9 cellular contexts compared by ENCODE assay signal in genomic region chr9:13942695-13943094, GRCh38.
DNase-seq lines count a peak whose midpoint lies in the region; ATAC-seq and TF ChIP-seq lines count a peak whose summit lies in the region.
"Had no signal": no experiment of that assay in that cellular context is flagged by ENCODE, and none has a peak within 500 bp of the region (broad histone marks: within the 10 kb centered on the region; RNA-seq: fewer than 3 reads in every experiment).

No MANE protein-coding gene starts in this region.

- no peaks in the 10 kb centered on the region for H3K9me3 ChIP-seq in Karpas-422 (ENCODE audit: low read length)

- no peaks in the 10 kb centered on the region for H3K4me1 Mint-ChIP-seq in Calu3 (ENCODE audit: low read depth, unreplicated experiment)

- intact Hi-C loops in left cardiac atrium (cut with DNase I) (no loop called here), Calu3 (cut with micrococcal nuclease; ENCODE audit: unreplicated experiment) (no loop called here)

- TF ChIP-seq CTCF in Calu3 (IDR thresholded peaks at IDR 0.05; ENCODE audit: unreplicated experiment): no peak

- no peaks in the 10 kb centered on the region for H3K27me3 Mint-ChIP-seq in Calu3 (ENCODE audit: unreplicated experiment)

- H3K4me2 ChIP-seq in Karpas-422 (ENCODE audit: low read depth, low read length, poor library complexity, severe bottlenecking): no peak overlapping the region

- no peak overlapping the region for H3K4me3 Mint-ChIP-seq in Calu3 (ENCODE audit: low read depth, unreplicated experiment)

- H3K36me3 ChIP-seq in Karpas-422 (ENCODE audit: insufficient read depth, low read length): no peaks in the 10 kb centered on the region

- no peak overlapping the region for H3K9ac ChIP-seq in Karpas-422 (ENCODE audit: low read length)

- H3K27ac Mint-ChIP-seq in activated naive CD4-positive, alpha-beta T cell treated with anti-CD3 and anti-CD28 coated beads, Interleukin-2, amount 50 U/mL, for 72 hours: no peak overlapping the region
- H3K27ac Mint-ChIP-seq in Calu3 (ENCODE audit: unreplicated experiment): no peak overlapping the region

- H3K9me2 ChIP-seq in Karpas-422 (replicated peaks; ENCODE audit: insufficient read depth, low read length): no peaks in the 10 kb centered on the region

- ATAC-seq in activated naive CD4-positive, alpha-beta T cell treated with anti-CD3 and anti-CD28 coated beads, Interleukin-2, amount 50 U/mL, for 72 hours: peak; percentile 90 to 100
- peak in 1 of 2 donors; percentile 98 for ATAC-seq in left cardiac atrium

- H3K27me3 ChIP-seq in Karpas-422 (ENCODE audit: low read length): no peaks in the 10 kb centered on the region

- peaks cover 6 to 9% of the 10 kb centered on the region in 2 donors for H3K9me3 Mint-ChIP-seq in activated naive CD4-positive, alpha-beta T cell treated with anti-CD3 and anti-CD28 coated beads, Interleukin-2, amount 50 U/mL, for 72 hours
- H3K9me3 Mint-ChIP-seq in Calu3 (ENCODE audit: low read depth, unreplicated experiment): no peaks in the 10 kb centered on the region

- peaks cover 0 to 7% of the 10 kb centered on the region in 2 donors for H3K36me3 Mint-ChIP-seq in activated naive CD4-positive, alpha-beta T cell treated with anti-CD3 and anti-CD28 coated beads, Interleukin-2, amount 50 U/mL, for 72 hours
- no peaks in the 10 kb centered on the region for H3K36me3 Mint-ChIP-seq in Calu3 (ENCODE audit: insufficient read depth, unreplicated experiment)

- no peak overlapping the region for H3K27ac ChIP-seq in Karpas-422 (ENCODE audit: low read length)

- H3K4me1 ChIP-seq in Karpas-422 (ENCODE audit: low read length): no peaks in the 10 kb centered on the region

- H3K79me2 ChIP-seq in Karpas-422 (ENCODE audit: low read length): no peaks in the 10 kb centered on the region

- CTCF ChIA-PET in Calu3 (lab: Charles Lee): no interaction called here

- no peak overlapping the region for H3K4me3 ChIP-seq in Karpas-422 (ENCODE audit: low read length)

- H4K20me1 ChIP-seq in Karpas-422 (ENCODE audit: insufficient read depth, low read depth, low read length): no peaks in the 10 kb centered on the region

- H2AFZ ChIP-seq in Karpas-422 (ENCODE audit: low read length): no peak overlapping the region

- BruUV-seq in Calu3 (replicated peaks; lab: Mats Ljungman, UMichigan): no TSS peak

- no peak for DNase-seq in activated naive CD4-positive, alpha-beta T cell treated with anti-CD3 and anti-CD28 coated beads, Interleukin-2, amount 50 U/mL, for 72 hours (ENCODE audit: low spot score in 2 of 2)
- no peak for DNase-seq in activated naive CD4-positive, alpha-beta T cell (lab: John Stamatoyannopoulos, UW)
- DNase-seq in RPMI7951 (ENCODE audit: low read depth) (peak; percentile 93), left cardiac atrium (peak; percentile 25), superior temporal gyrus (ENCODE audit: extremely low spot score) (peak; percentile 45), Calu3 (no peak), NCI-H1105 treated with DMSO at 0.1 percent for 48 hours (lab: John Stamatoyannopoulos, UW) (no peak), Karpas-422 (no peak)
- DNase-seq: NCI-H524 had no signal

Comparison
In these comparisons a context has a peak if more than half of its experiments do, and no peak if none do; other contexts are left out.
1. DNase-seq: peak in RPMI7951 (single experiment), left cardiac atrium (single experiment) and superior temporal gyrus (single experiment); none in activated naive CD4-positive, alpha-beta T cell treated with anti-CD3 and anti-CD28 coated beads, Interleukin-2, amount 50 U/mL, for 72 hours (0 of 2), activated naive CD4-positive, alpha-beta T cell (0 of 4), Calu3 (single experiment), NCI-H1105 treated with DMSO at 0.1 percent for 48 hours (single experiment) and Karpas-422 (single experiment).